ENCODE assay signal across 18 cellular contexts in genomic region chr20:32664352-32665159, GRCh38. TPM values are rescaled to one million over a fixed set of nuclear protein-coding genes. Genes with fewer than 3 reads are reported as not detected.
A peak's percentile ranks its signal among the peaks of the same experiment; 100 is the strongest.
DNase-seq lines count a peak whose midpoint lies in the region; ATAC-seq, FAIRE-seq and TF ChIP-seq lines count a peak whose summit lies in the region.
"Had no signal": no experiment of that assay in that cellular context is flagged by ENCODE, and none has a peak within 500 bp of the region (broad histone marks: within the 10 kb centered on the region; RNA-seq: fewer than 3 reads in every experiment).

No MANE protein-coding gene starts in this region.

- H3K36me3 ChIP-seq in hepatocyte (replicated peaks; ENCODE audit: insufficient read depth, low read depth) (no peaks in the 10 kb centered on the region), smooth muscle cell (ENCODE audit: low read depth) (no peaks in the 10 kb centered on the region)
- H3K36me3 ChIP-seq: adrenal gland, tibial artery had no signal

- ATAC-seq in GM21526 (IDR thresholded peaks at IDR 0.05; ENCODE audit: low FRiP score, unreplicated experiment) (no peak), GM18867 (IDR thresholded peaks at IDR 0.05; ENCODE audit: unreplicated experiment) (no peak), HG02852 (IDR thresholded peaks at IDR 0.05; ENCODE audit: unreplicated experiment) (no peak)

- H3K79me2 ChIP-seq in hepatocyte (no peaks in the 10 kb centered on the region), smooth muscle cell (ENCODE audit: low read depth) (no peaks in the 10 kb centered on the region)

- TF ChIP-seq CTCF in RWPE1 (conservative IDR thresholded peaks at IDR 0.05; ENCODE audit: low read depth) (no peak), hepatocyte (IDR thresholded peaks at IDR 0.05; ENCODE audit: poor library complexity) (no peak), smooth muscle cell (IDR thresholded peaks at IDR 0.05; ENCODE audit: borderline replicate concordance, insufficient read depth, poor library complexity, severe bottlenecking) (no peak)

- peaks cover 11% of the 10 kb centered on the region for H3K4me1 ChIP-seq in hepatocyte (ENCODE audit: insufficient read depth)
- H3K4me1 ChIP-seq in smooth muscle cell (ENCODE audit: low read depth), result no peaks in the 10 kb centered on the region
- H3K4me1 ChIP-seq: tibial artery had no signal

- 84% methylated on average over 15 of the region's 15 CpGs for WGBS in hepatocyte (ENCODE audit: low lambda C conversion rate, missing lambda C conversion rate)
- 69% methylated on average over 15 of the region's 15 CpGs for WGBS in smooth muscle cell (ENCODE audit: low lambda C conversion rate)

- H3K27me3 ChIP-seq in hepatocyte, result no peaks in the 10 kb centered on the region
- H3K27me3 ChIP-seq in smooth muscle cell (ENCODE audit: low read depth), result no peaks in the 10 kb centered on the region
- H3K27me3 ChIP-seq: adrenal gland, tibial artery had no signal

- FAIRE-seq in GM12891 (lab: Jason Lieb, UNC), result peak; percentile 33

- H3K4me2 ChIP-seq in hepatocyte, result no peak overlapping the region
- no peak overlapping the region for H3K4me2 ChIP-seq in smooth muscle cell
- H3K4me2 ChIP-seq: PC-9 had no signal

- POLR2A ChIA-PET in RWPE1 (lab: Yijun Ruan, JAX; ENCODE audit: low non-redundant PET), result no interaction called here

- no peak for TF ChIP-seq POLR2A in GM12891 (IDR thresholded peaks at IDR 0.05; ENCODE audit: low read depth, low read length)

- H3K9me2 ChIP-seq in hepatocyte (replicated peaks; ENCODE audit: insufficient read depth), result no peaks in the 10 kb centered on the region

- no peak overlapping the region for H2AFZ ChIP-seq in hepatocyte
- no peak overlapping the region for H2AFZ ChIP-seq in smooth muscle cell (ENCODE audit: low read depth)
- H2AFZ ChIP-seq: PC-9 had no signal

- no peaks in the 10 kb centered on the region for H3F3A ChIP-seq in smooth muscle cell (ENCODE audit: low read depth)

- H4K20me1 ChIP-seq in hepatocyte (ENCODE audit: insufficient read depth, poor library complexity, severe bottlenecking), result no peaks in the 10 kb centered on the region
- H4K20me1 ChIP-seq in smooth muscle cell (ENCODE audit: low read depth), result no peaks in the 10 kb centered on the region

- DNase-seq in GM12891 (ENCODE audit: insufficient read length, low spot score), result no peak
- DNase-seq in RWPE1 (ENCODE audit: low spot score), result no peak
- peak; percentile 43 for DNase-seq in hepatocyte (ENCODE audit: low spot score)
- no peak for DNase-seq in smooth muscle cell (lab: John Stamatoyannopoulos, UW; ENCODE audit: unreplicated experiment)
- DNase-seq: activated CD4-positive, alpha-beta T cell treated with anti-CD3 and anti-CD28 coated beads for 48 hours; C1 segment of cervical spinal cord; cortex of kidney; Karpas-422; NCI-H1436 treated with DMSO at 0.1 percent for 48 hours; posterior cingulate gyrus; T-helper 1 cell; tibial artery had no signal

- CTCF ChIA-PET in RWPE1 (lab: Yijun Ruan, JAX), result interaction anchor here (0.5 to 2.1 kb wide), 8 partner anchors 20 to 292 kb away, joined by 3 to 9 read pairs (median 3); no protein-coding TSS in a partner anchor

- no peak overlapping the region for H3K9ac ChIP-seq in smooth muscle cell (ENCODE audit: low read depth)

- H3K9me3 ChIP-seq in hepatocyte (ENCODE audit: low read depth) (no peaks in the 10 kb centered on the region), smooth muscle cell (replicated peaks; ENCODE audit: low read depth) (no peaks in the 10 kb centered on the region)
- H3K9me3 ChIP-seq: adrenal gland, tibial artery had no signal

- no peak overlapping the region for H3K4me3 ChIP-seq in hepatocyte
- H3K4me3 ChIP-seq in smooth muscle cell, result no peak overlapping the region
- H3K4me3 ChIP-seq: adrenal gland, PC-9, tibial artery had no signal

- H3K27ac ChIP-seq in RWPE1 (peak overlapping the region; percentile 4; the same call in 1 of the 2 replicates), hepatocyte (peak overlapping the region; percentile 14), smooth muscle cell (ENCODE audit: low read depth) (peak overlapping the region; percentile 21)
- H3K27ac ChIP-seq: adrenal gland, PC-9, tibial artery had no signal

TF ChIP-seq in GM12891, 5 proteins besides CTCF, POLR2A, EP300 and RAD21:
- TF ChIP-seq TAF1 (IDR thresholded peaks at IDR 0.05; ENCODE audit: low read depth, low read length) (no peak), POU2F2 (IDR thresholded peaks at IDR 0.05; ENCODE audit: low read depth, low read length) (no peak), POLR2AphosphoS5 (IDR thresholded peaks at IDR 0.05; ENCODE audit: low read depth, low read length) (no peak), SPI1 (IDR thresholded peaks at IDR 0.05; ENCODE audit: low read depth, low read length) (no peak), PAX5 (IDR thresholded peaks at IDR 0.05; ENCODE audit: insufficient read depth, low read length, severe bottlenecking) (no peak)

RNA-seq across cellular contexts. Expression of gene C20orf203, which starts 9.2 kb away (rescaled TPM):
- not detected for polyA plus RNA-seq in GM12891 (2012; ENCODE audit: low read depth, missing spikeins)
- total RNA-seq in hepatocyte (not detected in 2 replicates), smooth muscle cell (0.13 TPM in 1 of 2 replicates, not detected in the other)
- polyA plus RNA-seq in hepatocyte (not detected in 2 replicates), smooth muscle cell (not detected in 2 replicates)
- total RNA-seq: NCI-H460, PC-9 had no signal
